In genomic region chr22:47307326-47307725, GRCh38 we compare ENCODE assay signal across 18 cellular contexts.
DNase-seq lines count a peak whose midpoint lies in the region; TF ChIP-seq lines count a peak whose summit lies in the region.
"Had no signal": no experiment of that assay in that cellular context is flagged by ENCODE, and none has a peak within 500 bp of the region (broad histone marks: within the 10 kb centered on the region; RNA-seq: fewer than 3 reads in every experiment).

No MANE protein-coding gene starts in this region.

- no peak overlapping the region for H3K4me3 ChIP-seq in AG04450 (ENCODE audit: low read depth, low read length)
- no peak overlapping the region for H3K4me3 ChIP-seq in fibroblast of pulmonary artery (replicated peaks; ENCODE audit: low read depth, low read length)
- H3K4me3 ChIP-seq: BLaER1 treated with 17β-estradiol and CSF1 and Interleukin-3, amounts not matched to agents 10 nM and 100 nM; left lung; psoas muscle; thoracic aorta had no signal

- DNase-seq in AG04450 (ENCODE audit: low read depth, low spot score) = peak; percentile 13
- DNase-seq in GM04503 (ENCODE audit: low read depth) = peak; percentile 17
- DNase-seq in RPMI8226 = peak; percentile 43
- peak; percentile 37 for DNase-seq in fibroblast of pulmonary artery (ENCODE audit: low read depth)
- DNase-seq in anterior cingulate cortex (lab: John Stamatoyannopoulos, UW) = no peak
- no peak for DNase-seq in NCI-H146 (lab: John Stamatoyannopoulos, UW)
- no peak for DNase-seq in SHP77 treated with DMSO at 0.1 percent for 48 hours (lab: John Stamatoyannopoulos, UW)
- DNase-seq in COR-L47 (lab: John Stamatoyannopoulos, UW) = no peak
- DNase-seq: activated T-cell treated with anti-CD3 and anti-CD28 coated beads for 4 hours; hypothalamus; left lung; naive B cell; NCI-H1105 treated with DMSO at 0.1 percent for 48 hours; NCI-H446; psoas muscle; stimulated activated CD4-positive, alpha-beta T cell treated with anti-CD3 and anti-CD28 coated beads, Interleukin-15, amount 100 ng/mL, for 24 hours had no signal

- TF ChIP-seq CTCF in AG04450 (IDR thresholded peaks at IDR 0.05; ENCODE audit: low read depth, low read length) (no peak), fibroblast of pulmonary artery (IDR thresholded peaks at IDR 0.05; ENCODE audit: low read length, missing control alignments) (no peak)

- H3K27ac ChIP-seq in AG04450 (ENCODE audit: low read depth, low read length) = no peak overlapping the region
- H3K27ac ChIP-seq: left lung, psoas muscle, thoracic aorta had no signal

- POLR2A ChIA-PET in AG04450 (lab: Yijun Ruan, JAX) = interaction anchor here (0.6 to 1.6 kb wide), 4 partner anchors 9 to 576 kb away, joined by 3 to 8 read pairs (median 6); no protein-coding TSS in a partner anchor

- H3K27me3 ChIP-seq in AG04450 (ENCODE audit: control insufficient read depth, insufficient read depth, low read length) = no peaks in the 10 kb centered on the region
- H3K27me3 ChIP-seq: BLaER1 treated with 17β-estradiol and CSF1 and Interleukin-3, amounts not matched to agents 10 nM and 100 nM; left lung had no signal

- CTCF ChIA-PET in AG04450 (lab: Charles Lee) = interaction anchor here (0.6 to 1.0 kb wide), 2 partner anchors 11 to 13 kb away, joined by 3 read pairs; no protein-coding TSS in a partner anchor

- H3K9me3 ChIP-seq in AG04450 (ENCODE audit: control insufficient read depth, insufficient read depth, low read length) = no peaks in the 10 kb centered on the region; the same call in 1 of the 2 replicates
- H3K9me3 ChIP-seq: psoas muscle had no signal

Comparison
In these comparisons a context has a peak if more than half of its experiments do, and no peak if none do; other contexts are left out.
1. DNase-seq: peak in AG04450 (single experiment), GM04503 (single experiment), RPMI8226 (single experiment) and fibroblast of pulmonary artery (single experiment); none in anterior cingulate cortex (0 of 58), NCI-H146 (single experiment), SHP77 treated with DMSO at 0.1 percent for 48 hours (single experiment) and COR-L47 (single experiment).